10 cellular contexts compared by ENCODE assay signal in the genomic region with DNA sequence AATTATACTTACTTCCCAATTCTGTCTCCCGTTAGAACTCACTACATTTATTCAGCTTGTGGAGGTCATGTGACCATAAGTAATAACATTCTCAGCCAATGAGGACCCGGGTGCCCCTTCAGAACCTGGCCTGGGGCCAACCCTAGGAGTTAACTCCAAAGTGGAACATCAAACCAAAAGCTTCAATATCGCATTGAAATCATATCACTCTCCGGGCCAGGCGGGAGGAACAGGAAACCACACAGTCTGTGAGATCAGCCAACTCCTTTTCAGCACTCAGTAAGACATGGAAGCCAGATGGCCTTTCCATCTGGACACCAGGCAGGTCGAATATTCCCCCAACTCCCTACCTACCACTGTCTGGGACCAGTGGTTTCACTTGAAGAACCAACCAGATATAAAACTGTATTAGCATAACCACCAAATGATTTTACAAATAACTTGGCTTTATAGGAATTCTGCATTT. TPM values are rescaled to one million over a fixed set of nuclear protein-coding genes. Genes with fewer than 3 reads are reported as not detected.
DNase-seq lines count a peak whose midpoint lies in the region; TF ChIP-seq lines count a peak whose summit lies in the region.
"Had no signal": no experiment of that assay in that cellular context is flagged by ENCODE, and none has a peak within 500 bp of the region (broad histone marks: within the 10 kb centered on the region; RNA-seq: fewer than 3 reads in every experiment).

No MANE protein-coding gene starts in this region.

- H3K36me3 Mint-ChIP-seq in osteocyte (ENCODE audit: unreplicated experiment): peaks cover 14% of the 10 kb centered on the region

- no peak overlapping the region for H3K4me3 ChIP-seq in effector memory CD4-positive, alpha-beta T cell (ENCODE audit: insufficient read depth, low read depth, low read length, poor library complexity, severe bottlenecking)
- H3K4me3 ChIP-seq: left lung had no signal

- no peaks in the 10 kb centered on the region for H3K9me3 Mint-ChIP-seq in osteocyte (ENCODE audit: unreplicated experiment)

- no peaks in the 10 kb centered on the region for H3K27me3 ChIP-seq in effector memory CD4-positive, alpha-beta T cell (replicated peaks; ENCODE audit: control insufficient read depth, insufficient read depth, low read length, poor library complexity, severe bottlenecking)
- H3K27me3 ChIP-seq: left lung had no signal

- peak overlapping the region; percentile 55 for H3K4me3 Mint-ChIP-seq in osteocyte (ENCODE audit: unreplicated experiment)
- H3K4me3 Mint-ChIP-seq: activated naive CD8-positive, alpha-beta T cell had no signal

- no peaks in the 10 kb centered on the region for H3K27me3 Mint-ChIP-seq in osteocyte (ENCODE audit: unreplicated experiment)
- H3K27me3 Mint-ChIP-seq: activated naive CD8-positive, alpha-beta T cell had no signal

- no peak overlapping the region for H3K27ac ChIP-seq in effector memory CD4-positive, alpha-beta T cell (ENCODE audit: insufficient read depth, low read length, poor library complexity, severe bottlenecking)

- TF ChIP-seq CTCF in osteocyte (IDR thresholded peaks at IDR 0.05): no peak

- peak; percentile 99 for DNase-seq in DMS 273 treated with DMSO at 0.1 percent for 48 hours (lab: John Stamatoyannopoulos, UW)
- peak; percentile 81 for DNase-seq in NCI-H446 treated with DMSO at 0.1 percent for 48 hours (lab: John Stamatoyannopoulos, UW)
- peak; percentile 91 for DNase-seq in dermis blood vessel endothelial cell
- no peak for DNase-seq in osteocyte (ENCODE audit: extremely low spot score, unreplicated experiment)
- no peak for DNase-seq in effector memory CD4-positive, alpha-beta T cell
- DNase-seq in NCI-H2029 treated with DMSO at 0.1 percent for 48 hours (lab: John Stamatoyannopoulos, UW): no peak
- DNase-seq in kidney glomerular epithelial cell (lab: John Stamatoyannopoulos, UW): no peak
- DNase-seq in stimulated activated CD4-positive, alpha-beta T cell treated with anti-CD3 and anti-CD28 coated beads, Interleukin-4, amount 100 ng/mL, for 1 hour: no peak

- H3K9me3 ChIP-seq in effector memory CD4-positive, alpha-beta T cell (ENCODE audit: control insufficient read depth, low read length): no peaks in the 10 kb centered on the region
- H3K9me3 ChIP-seq: left lung had no signal

- peak overlapping the region; percentile 76 for H3K27ac Mint-ChIP-seq in osteocyte (ENCODE audit: unreplicated experiment)
- H3K27ac Mint-ChIP-seq: activated naive CD8-positive, alpha-beta T cell had no signal

- no peaks in the 10 kb centered on the region for H3K36me3 ChIP-seq in effector memory CD4-positive, alpha-beta T cell (ENCODE audit: control insufficient read depth, insufficient read depth, low read length)
- H3K36me3 ChIP-seq: left lung had no signal

- peaks cover 4% of the 10 kb centered on the region for H3K4me1 ChIP-seq in effector memory CD4-positive, alpha-beta T cell (ENCODE audit: control insufficient read depth, insufficient read depth, low read length, poor library complexity, severe bottlenecking)

- peaks cover 51% of the 10 kb centered on the region for H3K4me1 Mint-ChIP-seq in osteocyte (ENCODE audit: unreplicated experiment)

RNA-seq across cellular contexts. Expression of a gene that starts 5.5 kb away (rescaled TPM):
- 32.2 and 34.5 TPM in 2 replicates for total RNA-seq in dermis blood vessel endothelial cell
- total RNA-seq in osteocyte: 143 and 144 TPM in 2 replicates

Comparison
In these comparisons a context has a peak if more than half of its experiments do, and no peak if none do; other contexts are left out.
1. DNase-seq: peak in DMS 273 treated with DMSO at 0.1 percent for 48 hours (single experiment), NCI-H446 treated with DMSO at 0.1 percent for 48 hours (single experiment) and dermis blood vessel endothelial cell (single experiment); none in osteocyte (single experiment), effector memory CD4-positive, alpha-beta T cell (0 of 3), NCI-H2029 treated with DMSO at 0.1 percent for 48 hours (single experiment), kidney glomerular epithelial cell (single experiment) and stimulated activated CD4-positive, alpha-beta T cell treated with anti-CD3 and anti-CD28 coated beads, Interleukin-4, amount 100 ng/mL, for 1 hour (single experiment).